Comparison of ENCODE assay signal across 1 cellular context in the genomic region with DNA sequence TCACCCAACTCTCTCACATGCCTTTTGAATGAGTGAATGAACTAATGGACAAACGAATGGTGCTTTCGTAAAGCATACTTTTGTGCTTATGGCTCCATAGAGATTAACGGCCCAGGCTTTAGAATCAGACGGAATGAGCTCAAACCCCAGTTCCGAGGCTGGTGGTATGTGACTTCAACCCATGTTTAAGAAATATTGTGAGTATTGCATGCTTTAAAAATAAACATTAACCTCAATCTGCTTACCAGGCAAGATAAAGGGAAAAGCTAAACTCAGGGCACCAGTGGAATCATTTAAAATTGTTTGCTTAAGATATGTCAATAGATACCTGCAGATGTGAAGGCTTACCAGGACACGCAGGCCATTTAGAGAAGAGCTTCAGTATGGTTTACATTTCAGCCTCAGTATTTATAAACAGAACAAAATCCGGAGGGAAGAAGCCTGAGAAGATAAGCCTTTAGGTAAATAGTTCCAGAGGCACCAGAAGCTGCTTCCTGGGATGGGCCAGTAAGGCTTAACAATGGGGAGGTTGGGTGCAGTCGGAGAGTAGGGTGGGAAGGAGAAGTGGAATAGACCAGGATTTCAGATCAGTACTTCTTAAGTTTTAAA.
TF ChIP-seq lines count a peak whose summit lies in the region.

No MANE protein-coding gene starts in this region.

TF ChIP-seq in HepG2, 621 proteins besides CTCF, POLR2A, EP300 and RAD21 (continued from another document and continues in another):
- TF ChIP-seq, protein P1, sequence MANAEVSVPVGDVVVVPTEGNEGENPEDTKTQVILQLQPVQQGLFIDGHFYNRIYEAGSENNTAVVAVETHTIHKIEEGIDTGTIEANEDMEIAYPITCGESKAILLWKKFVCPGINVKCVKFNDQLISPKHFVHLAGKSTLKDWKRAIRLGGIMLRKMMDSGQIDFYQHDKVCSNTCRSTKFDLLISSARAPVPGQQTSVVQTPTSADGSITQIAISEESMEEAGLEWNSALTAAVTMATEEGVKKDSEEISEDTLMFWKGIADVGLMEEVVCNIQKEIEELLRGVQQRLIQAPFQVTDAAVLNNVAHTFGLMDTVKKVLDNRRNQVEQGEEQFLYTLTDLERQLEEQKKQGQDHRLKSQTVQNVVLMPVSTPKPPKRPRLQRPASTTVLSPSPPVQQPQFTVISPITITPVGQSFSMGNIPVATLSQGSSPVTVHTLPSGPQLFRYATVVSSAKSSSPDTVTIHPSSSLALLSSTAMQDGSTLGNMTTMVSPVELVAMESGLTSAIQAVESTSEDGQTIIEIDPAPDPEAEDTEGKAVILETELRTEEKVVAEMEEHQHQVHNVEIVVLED (CRISPR knock-in tag; IDR thresholded peaks at IDR 0.05; ENCODE audit: borderline replicate concordance), result no peak
- TF ChIP-seq MYNN (CRISPR knock-in tag; IDR thresholded peaks at IDR 0.05; ENCODE audit: low read depth) (no peak), ZKSCAN8 (CRISPR knock-in tag; IDR thresholded peaks at IDR 0.05; ENCODE audit: borderline replicate concordance) (peak; percentile 84; the same call in 1 of the 2 replicates), NFATC3 (CRISPR knock-in tag; IDR thresholded peaks at IDR 0.05) (no peak), ZNF569 (CRISPR knock-in tag; IDR thresholded peaks at IDR 0.05; ENCODE audit: borderline replicate concordance) (no peak), POLR2G (IDR thresholded peaks at IDR 0.05; ENCODE audit: low read depth, low read length) (no peak), ZNF451 (CRISPR knock-in tag; IDR thresholded peaks at IDR 0.05) (no peak), ZNF570 (CRISPR knock-in tag; IDR thresholded peaks at IDR 0.05; ENCODE audit: borderline replicate concordance) (no peak), TEAD3 (CRISPR knock-in tag; optimal IDR thresholded peaks at IDR 0.05; ENCODE audit: borderline replicate concordance) (peak; percentile 84), RCOR2 (CRISPR knock-in tag; IDR thresholded peaks at IDR 0.05) (peak; percentile 72), DNMT1 (CRISPR knock-in tag; IDR thresholded peaks at IDR 0.05) (no peak), ZNF883 (CRISPR knock-in tag; IDR thresholded peaks at IDR 0.05; ENCODE audit: not compliant biosample characterization) (no peak), ZSCAN30 (CRISPR knock-in tag; IDR thresholded peaks at IDR 0.05) (no peak), FOXP1 (IDR thresholded peaks at IDR 0.05) (no peak; the same call in 1 of the 2 replicates), FOXP1 (CRISPR knock-in tag; IDR thresholded peaks at IDR 0.05) (peak; percentile 92), ZNF589 (CRISPR knock-in tag; conservative IDR thresholded peaks at IDR 0.05) (no peak), KLF13 (CRISPR knock-in tag; IDR thresholded peaks at IDR 0.05) (no peak), MEF2D (CRISPR knock-in tag; IDR thresholded peaks at IDR 0.05) (peak; percentile 94), NFYC (CRISPR knock-in tag; IDR thresholded peaks at IDR 0.05) (no peak), SP5 (CRISPR knock-in tag; IDR thresholded peaks at IDR 0.05; ENCODE audit: borderline replicate concordance, low read depth) (peak; percentile 60; the same call in 1 of the 2 replicates), ZNF644 (CRISPR knock-in tag; IDR thresholded peaks at IDR 0.05; ENCODE audit: low read depth) (peak; percentile 41), ZNF670 (CRISPR knock-in tag; IDR thresholded peaks at IDR 0.05; ENCODE audit: borderline replicate concordance) (peak; percentile 65; the same call in 1 of the 2 replicates), CEBPG (CRISPR knock-in tag; IDR thresholded peaks at IDR 0.05) (peak; percentile 56), CBX1 (IDR thresholded peaks at IDR 0.05; ENCODE audit: low read depth) (no peak), KMT2A (CRISPR knock-in tag; IDR thresholded peaks at IDR 0.05) (no peak), ZNF350 (CRISPR knock-in tag; IDR thresholded peaks at IDR 0.05; ENCODE audit: borderline replicate concordance, low read depth) (no peak), SMYD3 (CRISPR knock-in tag; IDR thresholded peaks at IDR 0.05) (peak; percentile 90; the same call in 1 of the 2 replicates), TGIF2 (CRISPR knock-in tag; IDR thresholded peaks at IDR 0.05) (0 out of 2 replicates have a peak, but pooled peaks have one; percentile 36), FOXM1 (CRISPR knock-in tag; IDR thresholded peaks at IDR 0.05) (no peak), ELF3 (CRISPR knock-in tag; IDR thresholded peaks at IDR 0.05) (peak; percentile 78), TSC22D2 (CRISPR knock-in tag; IDR thresholded peaks at IDR 0.05; ENCODE audit: borderline replicate concordance) (no peak), ISL2 (CRISPR knock-in tag; IDR thresholded peaks at IDR 0.05) (peak; percentile 98)
- TF ChIP-seq, protein P2, sequence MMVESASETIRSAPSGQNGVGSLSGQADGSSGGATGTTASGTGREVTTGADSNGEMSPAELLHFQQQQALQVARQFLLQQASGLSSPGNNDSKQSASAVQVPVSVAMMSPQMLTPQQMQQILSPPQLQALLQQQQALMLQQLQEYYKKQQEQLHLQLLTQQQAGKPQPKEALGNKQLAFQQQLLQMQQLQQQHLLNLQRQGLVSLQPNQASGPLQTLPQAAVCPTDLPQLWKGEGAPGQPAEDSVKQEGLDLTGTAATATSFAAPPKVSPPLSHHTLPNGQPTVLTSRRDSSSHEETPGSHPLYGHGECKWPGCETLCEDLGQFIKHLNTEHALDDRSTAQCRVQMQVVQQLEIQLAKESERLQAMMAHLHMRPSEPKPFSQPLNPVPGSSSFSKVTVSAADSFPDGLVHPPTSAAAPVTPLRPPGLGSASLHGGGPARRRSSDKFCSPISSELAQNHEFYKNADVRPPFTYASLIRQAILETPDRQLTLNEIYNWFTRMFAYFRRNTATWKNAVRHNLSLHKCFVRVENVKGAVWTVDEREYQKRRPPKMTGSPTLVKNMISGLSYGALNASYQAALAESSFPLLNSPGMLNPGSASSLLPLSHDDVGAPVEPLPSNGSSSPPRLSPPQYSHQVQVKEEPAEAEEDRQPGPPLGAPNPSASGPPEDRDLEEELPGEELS (CRISPR knock-in tag; IDR thresholded peaks at IDR 0.05), result peak; percentile 98
- TF ChIP-seq, protein P3, sequence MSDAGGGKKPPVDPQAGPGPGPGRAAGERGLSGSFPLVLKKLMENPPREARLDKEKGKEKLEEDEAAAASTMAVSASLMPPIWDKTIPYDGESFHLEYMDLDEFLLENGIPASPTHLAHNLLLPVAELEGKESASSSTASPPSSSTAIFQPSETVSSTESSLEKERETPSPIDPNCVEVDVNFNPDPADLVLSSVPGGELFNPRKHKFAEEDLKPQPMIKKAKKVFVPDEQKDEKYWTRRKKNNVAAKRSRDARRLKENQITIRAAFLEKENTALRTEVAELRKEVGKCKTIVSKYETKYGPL (CRISPR knock-in tag; IDR thresholded peaks at IDR 0.05), result no peak
- TF ChIP-seq, protein P4, sequence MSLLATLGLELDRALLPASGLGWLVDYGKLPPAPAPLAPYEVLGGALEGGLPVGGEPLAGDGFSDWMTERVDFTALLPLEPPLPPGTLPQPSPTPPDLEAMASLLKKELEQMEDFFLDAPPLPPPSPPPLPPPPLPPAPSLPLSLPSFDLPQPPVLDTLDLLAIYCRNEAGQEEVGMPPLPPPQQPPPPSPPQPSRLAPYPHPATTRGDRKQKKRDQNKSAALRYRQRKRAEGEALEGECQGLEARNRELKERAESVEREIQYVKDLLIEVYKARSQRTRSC (CRISPR knock-in tag; IDR thresholded peaks at IDR 0.05; ENCODE audit: low read depth), result no peak
- TF ChIP-seq, protein P5, sequence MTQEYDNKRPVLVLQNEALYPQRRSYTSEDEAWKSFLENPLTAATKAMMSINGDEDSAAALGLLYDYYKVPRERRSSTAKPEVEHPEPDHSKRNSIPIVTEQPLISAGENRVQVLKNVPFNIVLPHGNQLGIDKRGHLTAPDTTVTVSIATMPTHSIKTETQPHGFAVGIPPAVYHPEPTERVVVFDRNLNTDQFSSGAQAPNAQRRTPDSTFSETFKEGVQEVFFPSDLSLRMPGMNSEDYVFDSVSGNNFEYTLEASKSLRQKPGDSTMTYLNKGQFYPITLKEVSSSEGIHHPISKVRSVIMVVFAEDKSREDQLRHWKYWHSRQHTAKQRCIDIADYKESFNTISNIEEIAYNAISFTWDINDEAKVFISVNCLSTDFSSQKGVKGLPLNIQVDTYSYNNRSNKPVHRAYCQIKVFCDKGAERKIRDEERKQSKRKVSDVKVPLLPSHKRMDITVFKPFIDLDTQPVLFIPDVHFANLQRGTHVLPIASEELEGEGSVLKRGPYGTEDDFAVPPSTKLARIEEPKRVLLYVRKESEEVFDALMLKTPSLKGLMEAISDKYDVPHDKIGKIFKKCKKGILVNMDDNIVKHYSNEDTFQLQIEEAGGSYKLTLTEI (CRISPR knock-in tag; conservative IDR thresholded peaks at IDR 0.05), result no peak
- TF ChIP-seq, protein P6, sequence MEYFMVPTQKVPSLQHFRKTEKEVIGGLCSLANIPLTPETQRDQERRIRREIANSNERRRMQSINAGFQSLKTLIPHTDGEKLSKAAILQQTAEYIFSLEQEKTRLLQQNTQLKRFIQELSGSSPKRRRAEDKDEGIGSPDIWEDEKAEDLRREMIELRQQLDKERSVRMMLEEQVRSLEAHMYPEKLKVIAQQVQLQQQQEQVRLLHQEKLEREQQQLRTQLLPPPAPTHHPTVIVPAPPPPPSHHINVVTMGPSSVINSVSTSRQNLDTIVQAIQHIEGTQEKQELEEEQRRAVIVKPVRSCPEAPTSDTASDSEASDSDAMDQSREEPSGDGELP (IDR thresholded peaks at IDR 0.05; ENCODE audit: borderline replicate concordance, low read depth), result peak; percentile 19; the same call in 1 of the 2 replicates
- TF ChIP-seq, protein P7, sequence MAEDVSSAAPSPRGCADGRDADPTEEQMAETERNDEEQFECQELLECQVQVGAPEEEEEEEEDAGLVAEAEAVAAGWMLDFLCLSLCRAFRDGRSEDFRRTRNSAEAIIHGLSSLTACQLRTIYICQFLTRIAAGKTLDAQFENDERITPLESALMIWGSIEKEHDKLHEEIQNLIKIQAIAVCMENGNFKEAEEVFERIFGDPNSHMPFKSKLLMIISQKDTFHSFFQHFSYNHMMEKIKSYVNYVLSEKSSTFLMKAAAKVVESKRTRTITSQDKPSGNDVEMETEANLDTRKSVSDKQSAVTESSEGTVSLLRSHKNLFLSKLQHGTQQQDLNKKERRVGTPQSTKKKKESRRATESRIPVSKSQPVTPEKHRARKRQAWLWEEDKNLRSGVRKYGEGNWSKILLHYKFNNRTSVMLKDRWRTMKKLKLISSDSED (CRISPR knock-in tag; IDR thresholded peaks at IDR 0.05), result no peak
- TF ChIP-seq, protein P8, sequence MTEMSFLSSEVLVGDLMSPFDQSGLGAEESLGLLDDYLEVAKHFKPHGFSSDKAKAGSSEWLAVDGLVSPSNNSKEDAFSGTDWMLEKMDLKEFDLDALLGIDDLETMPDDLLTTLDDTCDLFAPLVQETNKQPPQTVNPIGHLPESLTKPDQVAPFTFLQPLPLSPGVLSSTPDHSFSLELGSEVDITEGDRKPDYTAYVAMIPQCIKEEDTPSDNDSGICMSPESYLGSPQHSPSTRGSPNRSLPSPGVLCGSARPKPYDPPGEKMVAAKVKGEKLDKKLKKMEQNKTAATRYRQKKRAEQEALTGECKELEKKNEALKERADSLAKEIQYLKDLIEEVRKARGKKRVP (CRISPR knock-in tag; IDR thresholded peaks at IDR 0.05), result peak in 1 of 2 experiments; percentile 30; a peak in 1 of 4 replicates
- TF ChIP-seq, protein P9, sequence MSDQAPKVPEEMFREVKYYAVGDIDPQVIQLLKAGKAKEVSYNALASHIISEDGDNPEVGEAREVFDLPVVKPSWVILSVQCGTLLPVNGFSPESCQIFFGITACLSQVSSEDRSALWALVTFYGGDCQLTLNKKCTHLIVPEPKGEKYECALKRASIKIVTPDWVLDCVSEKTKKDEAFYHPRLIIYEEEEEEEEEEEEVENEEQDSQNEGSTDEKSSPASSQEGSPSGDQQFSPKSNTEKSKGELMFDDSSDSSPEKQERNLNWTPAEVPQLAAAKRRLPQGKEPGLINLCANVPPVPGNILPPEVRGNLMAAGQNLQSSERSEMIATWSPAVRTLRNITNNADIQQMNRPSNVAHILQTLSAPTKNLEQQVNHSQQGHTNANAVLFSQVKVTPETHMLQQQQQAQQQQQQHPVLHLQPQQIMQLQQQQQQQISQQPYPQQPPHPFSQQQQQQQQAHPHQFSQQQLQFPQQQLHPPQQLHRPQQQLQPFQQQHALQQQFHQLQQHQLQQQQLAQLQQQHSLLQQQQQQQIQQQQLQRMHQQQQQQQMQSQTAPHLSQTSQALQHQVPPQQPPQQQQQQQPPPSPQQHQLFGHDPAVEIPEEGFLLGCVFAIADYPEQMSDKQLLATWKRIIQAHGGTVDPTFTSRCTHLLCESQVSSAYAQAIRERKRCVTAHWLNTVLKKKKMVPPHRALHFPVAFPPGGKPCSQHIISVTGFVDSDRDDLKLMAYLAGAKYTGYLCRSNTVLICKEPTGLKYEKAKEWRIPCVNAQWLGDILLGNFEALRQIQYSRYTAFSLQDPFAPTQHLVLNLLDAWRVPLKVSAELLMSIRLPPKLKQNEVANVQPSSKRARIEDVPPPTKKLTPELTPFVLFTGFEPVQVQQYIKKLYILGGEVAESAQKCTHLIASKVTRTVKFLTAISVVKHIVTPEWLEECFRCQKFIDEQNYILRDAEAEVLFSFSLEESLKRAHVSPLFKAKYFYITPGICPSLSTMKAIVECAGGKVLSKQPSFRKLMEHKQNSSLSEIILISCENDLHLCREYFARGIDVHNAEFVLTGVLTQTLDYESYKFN (CRISPR knock-in tag; conservative IDR thresholded peaks at IDR 0.05), result peak; percentile 98
- TF ChIP-seq, protein P10, sequence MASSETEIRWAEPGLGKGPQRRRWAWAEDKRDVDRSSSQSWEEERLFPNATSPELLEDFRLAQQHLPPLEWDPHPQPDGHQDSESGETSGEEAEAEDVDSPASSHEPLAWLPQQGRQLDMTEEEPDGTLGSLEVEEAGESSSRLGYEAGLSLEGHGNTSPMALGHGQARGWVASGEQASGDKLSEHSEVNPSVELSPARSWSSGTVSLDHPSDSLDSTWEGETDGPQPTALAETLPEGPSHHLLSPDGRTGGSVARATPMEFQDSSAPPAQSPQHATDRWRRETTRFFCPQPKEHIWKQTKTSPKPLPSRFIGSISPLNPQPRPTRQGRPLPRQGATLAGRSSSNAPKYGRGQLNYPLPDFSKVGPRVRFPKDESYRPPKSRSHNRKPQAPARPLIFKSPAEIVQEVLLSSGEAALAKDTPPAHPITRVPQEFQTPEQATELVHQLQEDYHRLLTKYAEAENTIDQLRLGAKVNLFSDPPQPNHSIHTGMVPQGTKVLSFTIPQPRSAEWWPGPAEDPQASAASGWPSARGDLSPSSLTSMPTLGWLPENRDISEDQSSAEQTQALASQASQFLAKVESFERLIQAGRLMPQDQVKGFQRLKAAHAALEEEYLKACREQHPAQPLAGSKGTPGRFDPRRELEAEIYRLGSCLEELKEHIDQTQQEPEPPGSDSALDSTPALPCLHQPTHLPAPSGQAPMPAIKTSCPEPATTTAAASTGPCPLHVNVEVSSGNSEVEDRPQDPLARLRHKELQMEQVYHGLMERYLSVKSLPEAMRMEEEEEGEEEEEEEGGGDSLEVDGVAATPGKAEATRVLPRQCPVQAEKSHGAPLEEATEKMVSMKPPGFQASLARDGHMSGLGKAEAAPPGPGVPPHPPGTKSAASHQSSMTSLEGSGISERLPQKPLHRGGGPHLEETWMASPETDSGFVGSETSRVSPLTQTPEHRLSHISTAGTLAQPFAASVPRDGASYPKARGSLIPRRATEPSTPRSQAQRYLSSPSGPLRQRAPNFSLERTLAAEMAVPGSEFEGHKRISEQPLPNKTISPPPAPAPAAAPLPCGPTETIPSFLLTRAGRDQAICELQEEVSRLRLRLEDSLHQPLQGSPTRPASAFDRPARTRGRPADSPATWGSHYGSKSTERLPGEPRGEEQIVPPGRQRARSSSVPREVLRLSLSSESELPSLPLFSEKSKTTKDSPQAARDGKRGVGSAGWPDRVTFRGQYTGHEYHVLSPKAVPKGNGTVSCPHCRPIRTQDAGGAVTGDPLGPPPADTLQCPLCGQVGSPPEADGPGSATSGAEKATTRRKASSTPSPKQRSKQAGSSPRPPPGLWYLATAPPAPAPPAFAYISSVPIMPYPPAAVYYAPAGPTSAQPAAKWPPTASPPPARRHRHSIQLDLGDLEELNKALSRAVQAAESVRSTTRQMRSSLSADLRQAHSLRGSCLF (CRISPR knock-in tag; IDR thresholded peaks at IDR 0.05; ENCODE audit: borderline replicate concordance), result no peak
